Comparison of ENCODE assay signal across 15 cellular contexts in the genomic region with DNA sequence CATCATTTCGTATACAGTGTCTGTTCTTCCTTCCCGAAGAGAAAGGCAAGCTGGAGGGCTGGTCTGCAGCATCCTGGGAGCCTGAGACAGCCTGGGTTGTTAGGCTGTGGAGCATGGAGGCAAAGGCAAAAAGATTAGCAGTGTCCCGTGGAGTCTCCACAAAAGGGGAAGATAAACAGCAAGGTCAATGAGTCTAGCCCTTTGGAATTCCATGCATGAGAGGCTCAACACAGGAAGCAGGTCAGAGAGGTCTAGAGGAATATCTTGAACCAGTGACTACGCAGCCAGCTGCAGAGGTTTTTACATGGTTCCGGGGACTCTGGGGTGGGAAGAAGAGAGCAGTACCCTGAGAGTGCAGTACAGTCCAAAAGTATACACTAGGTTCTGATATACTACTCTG. TPM values are rescaled to one million over a fixed set of nuclear protein-coding genes. Genes with fewer than 3 reads are reported as not detected.
A peak's percentile ranks its signal among the peaks of the same experiment; 100 is the strongest.
DNase-seq lines count a peak whose midpoint lies in the region; FAIRE-seq and TF ChIP-seq lines count a peak whose summit lies in the region.
"Had no signal": no experiment of that assay in that cellular context is flagged by ENCODE, and none has a peak within 500 bp of the region (broad histone marks: within the 10 kb centered on the region; RNA-seq: fewer than 3 reads in every experiment).

No MANE protein-coding gene starts in this region.

- H2BK12ac ChIP-seq in H1 (ENCODE audit: low read depth, low read length) (no peak overlapping the region), mesenchymal stem cell (ENCODE audit: low read length in 2 of 2) (no peak overlapping the region)

- H3K79me2 ChIP-seq in H1 (ENCODE audit: control insufficient read depth in 1 of 2, insufficient read depth in 2 of 2, low read length in 2 of 2) (no peaks in the 10 kb centered on the region), MM.1S (ENCODE audit: low read length) (no peaks in the 10 kb centered on the region)

- H3K4me1 ChIP-seq in H1 (replicated peaks in 1 of 4; ENCODE audit: control insufficient read depth in 3 of 4, insufficient read depth in 4 of 4, low read length in 3 of 4) (no peaks in the 10 kb centered on the region; a peak in 1 of 7 replicates), mesenchymal stem cell (ENCODE audit: control insufficient read depth, insufficient read depth, low read depth, low read length) (no peaks in the 10 kb centered on the region), MM.1S (ENCODE audit: low read length) (no peaks in the 10 kb centered on the region), small intestine (ENCODE audit: control insufficient read depth in 2 of 2, insufficient read depth in 1 of 2, low read depth in 1 of 2, low read length in 1 of 2) (no peaks in the 10 kb centered on the region)

- no peak for TF ChIP-seq POLR2A in H1 (IDR thresholded peaks at IDR 0.05; ENCODE audit: control extremely low read depth in 1 of 2, low read depth in 2 of 2, low read length in 2 of 2)

- DNase-seq in DMS53 treated with DMSO at 0.1 percent for 48 hours (lab: John Stamatoyannopoulos, UW; ENCODE audit: unreplicated experiment) (peak; percentile 47), H1 (ENCODE audit: low read depth in 1 of 2, low spot score in 2 of 2) (peak; percentile 34 to 42), mesenchymal stem cell (peak; percentile 46), MM.1S (no peak), small intestine (no peak), T-helper 9 cell (no peak)
- no peak for DNase-seq in stimulated activated CD4-positive, alpha-beta T cell treated with anti-CD3 and anti-CD28 coated beads, Interleukin-2, amount 100 ng/mL, for 48 hours
- DNase-seq: activated T-cell treated with anti-CD3 and anti-CD28 coated beads, Interleukin-2, amount 50 U/mL, for 1 hour; caudate nucleus; CD8-positive, alpha-beta memory T cell; head of caudate nucleus; naive B cell; NCI-H2081; stimulated activated naive CD4-positive, alpha-beta T cell treated with Interleukin-2 at 50 U/mL for 16 hours had no signal

- no peak overlapping the region for H2BK15ac ChIP-seq in H1 (ENCODE audit: low read length)
- no peak overlapping the region for H2BK15ac ChIP-seq in mesenchymal stem cell (ENCODE audit: low read depth, poor library complexity, severe bottlenecking)

- H2AFZ ChIP-seq in H1 (ENCODE audit: low read length) = no peak overlapping the region
- H2AFZ ChIP-seq in mesenchymal stem cell (ENCODE audit: low read depth, low read length) = no peak overlapping the region
- H2AFZ ChIP-seq in MM.1S (ENCODE audit: low read length) = no peak overlapping the region

- H3K27me3 ChIP-seq in H1 (replicated peaks in 1 of 4; ENCODE audit: control insufficient read depth in 3 of 4, extremely low read depth in 1 of 4, insufficient read depth in 3 of 4, low read length in 3 of 4) (no peaks in the 10 kb centered on the region), mesenchymal stem cell (ENCODE audit: control insufficient read depth in 1 of 2, insufficient read depth in 1 of 2, low read length in 2 of 2) (no peaks in the 10 kb centered on the region), MM.1S (replicated peaks; ENCODE audit: insufficient read depth, low read length) (no peaks in the 10 kb centered on the region), small intestine (ENCODE audit: control insufficient read depth in 2 of 2, insufficient read depth in 2 of 2, low read length in 2 of 2) (no peaks in the 10 kb centered on the region)

- TF ChIP-seq RAD21 in Ishikawa (IDR thresholded peaks at IDR 0.05; ENCODE audit: low read depth) = no peak
- no peak for TF ChIP-seq RAD21 in H1 (IDR thresholded peaks at IDR 0.05 in 1 of 2, conservative IDR thresholded peaks at IDR 0.05 in 1 of 2; ENCODE audit: low read depth in 2 of 2, low read length in 2 of 2)

- H3K9me3 ChIP-seq in H1 (ENCODE audit: insufficient read depth in 2 of 2, low read depth in 1 of 2, low read length in 1 of 2) (no peaks in the 10 kb centered on the region), mesenchymal stem cell (ENCODE audit: control insufficient read depth, low read length) (no peaks in the 10 kb centered on the region), MM.1S (replicated peaks; ENCODE audit: insufficient read depth, low read length) (no peaks in the 10 kb centered on the region), small intestine (ENCODE audit: control insufficient read depth, low read depth) (no peaks in the 10 kb centered on the region)

- H3K36me3 ChIP-seq in H1 (ENCODE audit: control insufficient read depth in 2 of 4, insufficient read depth in 4 of 4, low read length in 3 of 4) (no peaks in the 10 kb centered on the region), mesenchymal stem cell (ENCODE audit: control insufficient read depth in 1 of 2, insufficient read depth in 2 of 2, low read depth in 1 of 2, low read length in 2 of 2) (no peaks in the 10 kb centered on the region), MM.1S (replicated peaks; ENCODE audit: insufficient read depth, low read length) (no peaks in the 10 kb centered on the region), small intestine (ENCODE audit: control insufficient read depth in 2 of 2, insufficient read depth in 2 of 2, low read length in 2 of 2) (no peaks in the 10 kb centered on the region)

- TF ChIP-seq CTCF in H1 (IDR thresholded peaks at IDR 0.05; ENCODE audit: control extremely low read depth in 1 of 3, insufficient read depth in 1 of 3, low read depth in 1 of 3, low read length in 3 of 3) = no peak
- no peak for TF ChIP-seq CTCF in MM.1S (IDR thresholded peaks at IDR 0.05; ENCODE audit: low read length)

- H3F3A ChIP-seq in MM.1S (ENCODE audit: insufficient read depth, low read length) = no peaks in the 10 kb centered on the region

- H3K23me2 ChIP-seq in H1 (ENCODE audit: low read depth, low read length) = no peaks in the 10 kb centered on the region

- no peak overlapping the region for H2BK20ac ChIP-seq in H1 (ENCODE audit: low read length)

- peak; percentile 82 for FAIRE-seq in H1 (lab: Jason Lieb, UNC)
- no peak for FAIRE-seq in small intestine (lab: Jason Lieb, UNC)

- H2BK5ac ChIP-seq in H1 (ENCODE audit: low read depth, low read length) = no peak overlapping the region
- H2BK5ac ChIP-seq in mesenchymal stem cell (ENCODE audit: low read depth, low read length, poor library complexity, severe bottlenecking) = no peak overlapping the region

- H3K4ac ChIP-seq in H1 (replicated peaks; ENCODE audit: insufficient read length, low read depth, low read length) (no peak overlapping the region), mesenchymal stem cell (ENCODE audit: low read depth in 1 of 2, low read length in 2 of 2) (no peak overlapping the region)

- CTCF ChIA-PET in H1 (lab: Charles Lee; ENCODE audit: partially characterized antibody) = interaction anchor here (0.7 kb wide), 1 partner anchor 789 kb away, joined by 3 read pairs; no protein-coding TSS in a partner anchor

- H2AK5ac ChIP-seq in H1 (ENCODE audit: low read depth, low read length) = no peak overlapping the region
- H2AK5ac ChIP-seq in mesenchymal stem cell (ENCODE audit: low read length, severe bottlenecking) = no peak overlapping the region

- no peak for TF ChIP-seq EP300 in Ishikawa (IDR thresholded peaks at IDR 0.05; ENCODE audit: borderline replicate concordance)
- no peak for TF ChIP-seq EP300 in H1 (IDR thresholded peaks at IDR 0.05; ENCODE audit: borderline replicate concordance in 1 of 2, low read depth in 2 of 2, low read length in 2 of 2)

- H3K9ac ChIP-seq in H1 (replicated peaks in 1 of 4; ENCODE audit: extremely low read depth in 1 of 4, low read depth in 3 of 4, low read length in 3 of 4) = no peak overlapping the region
- H3K9ac ChIP-seq in mesenchymal stem cell (ENCODE audit: low read length) = no peak overlapping the region
- no peak overlapping the region for H3K9ac ChIP-seq in MM.1S (ENCODE audit: low read length)

- H3K4me3 ChIP-seq in H1 (ENCODE audit: extremely low read depth in 1 of 4, insufficient read depth in 2 of 4, low read depth in 3 of 4, low read length in 4 of 4) (no peak overlapping the region), mesenchymal stem cell (ENCODE audit: insufficient read depth in 1 of 2, low read depth in 1 of 2, low read length in 2 of 2) (no peak overlapping the region), MM.1S (ENCODE audit: low read length) (no peak overlapping the region), small intestine (ENCODE audit: low read depth in 1 of 2, low read length in 2 of 2) (no peak overlapping the region)

- H2BK120ac ChIP-seq in H1 (replicated peaks; ENCODE audit: low read depth, low read length) (no peak overlapping the region), mesenchymal stem cell (ENCODE audit: low read depth, low read length) (no peak overlapping the region)

- no peak overlapping the region for H3K14ac ChIP-seq in H1 (ENCODE audit: insufficient read length)
- H3K14ac ChIP-seq in mesenchymal stem cell (ENCODE audit: low read length in 2 of 2) = no peak overlapping the region

- no peak overlapping the region for H3K23ac ChIP-seq in H1 (ENCODE audit: insufficient read length)
- H3K23ac ChIP-seq in mesenchymal stem cell (ENCODE audit: low read length in 2 of 2) = no peak overlapping the region

- H4K20me1 ChIP-seq in H1 (replicated peaks in 1 of 2; ENCODE audit: control insufficient read depth in 1 of 2, insufficient read depth in 2 of 2, low read length in 2 of 2) (peaks cover 0 to 2% of the 10 kb centered on the region in 2 experiments), MM.1S (ENCODE audit: insufficient read depth, low read length) (no peaks in the 10 kb centered on the region)

- 46% methylated on average over 4 of the region's 5 CpGs; no CpG with 5 or more reads in 1 of the 2 experiments for WGBS in H1 (ENCODE audit: extremely low coverage in 1 of 2, insufficient coverage in 1 of 2, insufficient read length in 1 of 2, insufficient replicate concordance in 2 of 2, low coverage in 1 of 2, low lambda C conversion rate in 2 of 2, missing lambda C conversion rate in 1 of 2), 2 experiments
- WGBS in mesenchymal stem cell = 0% methylated on average over 1 of the region's 5 CpGs
- WGBS in small intestine, 3 donors = 52 to 68% (median 63%) methylated on average over 5 of the region's 5 CpGs

- H4K8ac ChIP-seq in H1 (ENCODE audit: extremely low read depth, insufficient read depth, low read length) (no peak overlapping the region), mesenchymal stem cell (ENCODE audit: low read length) (no peak overlapping the region)

- H3K27ac ChIP-seq in H1 (ENCODE audit: low read depth, low read length) = no peak overlapping the region
- peak overlapping the region; percentile 83 for H3K27ac ChIP-seq in mesenchymal stem cell (ENCODE audit: low read length, poor library complexity, severe bottlenecking)
- no peak overlapping the region for H3K27ac ChIP-seq in MM.1S (ENCODE audit: low read length)
- no peak overlapping the region for H3K27ac ChIP-seq in small intestine (ENCODE audit: low read depth in 1 of 2, low read length in 1 of 2)

- H4K5ac ChIP-seq in H1 (ENCODE audit: insufficient read length, low read depth, low read length) = no peak overlapping the region

- H4K91ac ChIP-seq in H1 (replicated peaks; ENCODE audit: insufficient read length, low read length) = no peak overlapping the region
- H4K91ac ChIP-seq in mesenchymal stem cell (ENCODE audit: low read length) = no peak overlapping the region

- H3K79me1 ChIP-seq in H1 (ENCODE audit: low read depth, low read length) (no peaks in the 10 kb centered on the region), mesenchymal stem cell (replicated peaks; ENCODE audit: low read length, poor library complexity, severe bottlenecking) (no peaks in the 10 kb centered on the region)

- H3K4me2 ChIP-seq in H1 (ENCODE audit: insufficient read depth in 1 of 2, low read depth in 2 of 2, low read length in 2 of 2) = no peak overlapping the region
- H3K4me2 ChIP-seq in mesenchymal stem cell (ENCODE audit: low read length, poor library complexity, severe bottlenecking) = peak overlapping the region; percentile 6
- no peak overlapping the region for H3K4me2 ChIP-seq in MM.1S (ENCODE audit: low read depth, low read length)

- POLR2A ChIA-PET in H1 (lab: Charles Lee; ENCODE audit: partially characterized antibody) = no interaction called here

- no peak overlapping the region for H3K56ac ChIP-seq in H1 (replicated peaks; ENCODE audit: insufficient read length, low read depth, low read length)

- no peaks in the 10 kb centered on the region for H3K9me2 ChIP-seq in MM.1S (replicated peaks; ENCODE audit: insufficient read depth, low read length)

- H3K18ac ChIP-seq in H1 (ENCODE audit: extremely low read depth, low read length) = no peak overlapping the region
- H3K18ac ChIP-seq in mesenchymal stem cell (ENCODE audit: low read depth in 1 of 2, low read length in 2 of 2) = no peak overlapping the region

RNA-seq across cellular contexts. Expression of gene MCF2, which starts 12.2 kb away (rescaled TPM):
- 0.71 and 0.96 TPM in 2 replicates for total RNA-seq in H1 (2021; fragmentation: NEBNext Ultra II Directional; extraction: Animal tissue kit (Norgen Biotek cat#: 25700))
- 0.09 and 0.30 TPM in 2 replicates for polyA plus RNA-seq in H1 (2011; rRNA removed)
- polyA plus RNA-seq in H1 (2011; cell fraction: cytosol; rRNA removed) = 0.50 TPM
- 0.34 TPM for polyA plus RNA-seq in H1 (2011; cell fraction: nucleus; rRNA removed)
- 0.23 to 0.81 TPM (median 0.38 TPM) in 4 replicates for polyA plus RNA-seq in H1 (2012, experiment 1 of 2)
- 0.10 TPM for polyA plus RNA-seq in H1 (2012, experiment 2 of 2)
- 0.69 TPM for polyA plus RNA-seq in H1 (2013, experiment 1 of 2)
- 0.77 TPM for polyA plus RNA-seq in H1 (2013, experiment 2 of 2)
- 0.09 and 0.41 TPM in 2 replicates for polyA minus RNA-seq in H1 (2011; rRNA and poly(A)+ RNA removed)
- not detected for polyA minus RNA-seq in H1 (2011; cell fraction: cytosol; rRNA and poly(A)+ RNA removed)
- polyA minus RNA-seq in H1 (2011; cell fraction: nucleus; rRNA and poly(A)+ RNA removed) = 0.70 TPM
- not detected for polyA plus RNA-seq in mesenchymal stem cell (2013, experiment 1 of 2)
- polyA plus RNA-seq in mesenchymal stem cell (2013, experiment 2 of 2) = 0.01 TPM
- under 1 TPM in 1 of 3 donors, not detected in 2; 0.21 TPM for polyA plus RNA-seq in small intestine
- polyA plus RNA-seq: CD8-positive, alpha-beta memory T cell had no signal

Comparison
In these comparisons a context has a peak if more than half of its experiments do, and no peak if none do; other contexts are left out.
1. DNase-seq: peak in DMS53 treated with DMSO at 0.1 percent for 48 hours (single experiment), H1 (2 of 2) and mesenchymal stem cell (single experiment); none in MM.1S (single experiment), small intestine (single experiment), stimulated activated CD4-positive, alpha-beta T cell treated with anti-CD3 and anti-CD28 coated beads, Interleukin-2, amount 100 ng/mL, for 48 hours (0 of 2) and T-helper 9 cell (single experiment).